ENCODE assay signal across 19 cellular contexts in genomic region chr12:27018071-27018470, GRCh38. TPM values are rescaled to one million over a fixed set of nuclear protein-coding genes. Genes with fewer than 3 reads are reported as not detected.
DNase-seq lines count a peak whose midpoint lies in the region; ATAC-seq and TF ChIP-seq lines count a peak whose summit lies in the region.
"Had no signal": no experiment of that assay in that cellular context is flagged by ENCODE, and none has a peak within 500 bp of the region (broad histone marks: within the 10 kb centered on the region; RNA-seq: fewer than 3 reads in every experiment).

No MANE protein-coding gene starts in this region.

- H2BK120ac ChIP-seq in IMR-90 (ENCODE audit: low read depth, low read length), result no peak overlapping the region

- TF ChIP-seq CTCF in IMR-90 (conservative IDR thresholded peaks at IDR 0.05; ENCODE audit: low read depth, low read length) (no peak), esophagus squamous epithelium (IDR thresholded peaks at IDR 0.05) (no peak), OCI-LY7 (conservative IDR thresholded peaks at IDR 0.05; ENCODE audit: low read length) (no peak)

- H3K27me3 ChIP-seq in IMR-90 (ENCODE audit: control insufficient read depth, insufficient read depth, low read length) (no peaks in the 10 kb centered on the region), esophagus squamous epithelium (no peaks in the 10 kb centered on the region)
- H3K27me3 ChIP-seq: sigmoid colon, SJSA1, transverse colon had no signal

- H3K79me1 ChIP-seq in IMR-90 (ENCODE audit: low read depth in 1 of 2, low read length in 2 of 2), result peaks cover 0 to 12% of the 10 kb centered on the region in 2 experiments; a peak in 3 of 4 replicates

- no peak overlapping the region for H4K5ac ChIP-seq in IMR-90 (ENCODE audit: low read depth, low read length)

- H4K20me1 ChIP-seq in IMR-90 (ENCODE audit: insufficient read depth, low read length), result no peaks in the 10 kb centered on the region
- no peaks in the 10 kb centered on the region for H4K20me1 ChIP-seq in OCI-LY7 (ENCODE audit: insufficient read depth, low read length)

- H3K9me2 ChIP-seq in OCI-LY7 (ENCODE audit: insufficient read depth, low read length), result no peaks in the 10 kb centered on the region

- H3K56ac ChIP-seq in IMR-90 (ENCODE audit: extremely low read depth, insufficient read depth, low read length), result no peak overlapping the region

- intact Hi-C loops in IMR-90 (cut with micrococcal nuclease) (no loop called here), esophagus squamous epithelium (cut with DNase I) (no loop called here), OCI-LY7 (cut with micrococcal nuclease; ENCODE audit: unreplicated experiment) (loop anchor here (5.0 to 10.0 kb wide), 4 partner anchors 124 to 313 kb away; partner anchors contain the start of gene STK38L)

- H3K14ac ChIP-seq in IMR-90 (replicated peaks; ENCODE audit: low read depth, low read length), result no peak overlapping the region

- no peak overlapping the region for H3K4me3 ChIP-seq in IMR-90 (ENCODE audit: insufficient read depth, low read depth, low read length)
- no peak overlapping the region for H3K4me3 ChIP-seq in esophagus squamous epithelium
- H3K4me3 ChIP-seq in OCI-LY7 (ENCODE audit: low read depth, low read length, poor library complexity, severe bottlenecking), result no peak overlapping the region
- H3K4me3 ChIP-seq: coronary artery, lung, sigmoid colon, SJSA1, transverse colon had no signal

- H2BK5ac ChIP-seq in IMR-90 (ENCODE audit: low read depth, low read length, poor library complexity, severe bottlenecking), result no peak overlapping the region

- no peak for TF ChIP-seq RAD21 in IMR-90 (IDR thresholded peaks at IDR 0.05; ENCODE audit: low read length)

- no peak overlapping the region for H2BK20ac ChIP-seq in IMR-90 (ENCODE audit: low read depth, low read length)

- POLR2A ChIA-PET in IMR-90 (lab: Charles Lee; ENCODE audit: unreplicated experiment) (no interaction called here), OCI-LY7 (lab: Charles Lee) (no interaction called here)

- no peak for DNase-seq in IMR-90
- peak; percentile 93 for DNase-seq in NCI-H82 treated with DMSO at 0.1 percent for 48 hours (lab: John Stamatoyannopoulos, UW; ENCODE audit: unreplicated experiment)
- DNase-seq in esophagus squamous epithelium (lab: John Stamatoyannopoulos, UW), result no peak
- no peak for DNase-seq in OCI-LY7 (ENCODE audit: low spot score)
- no peak for DNase-seq in NCI-H187 (lab: John Stamatoyannopoulos, UW)
- DNase-seq: activated gamma-delta T cell treated with Interleukin-2 at 50 U/mL for 16 hours; activated T-cell treated with anti-CD3 and anti-CD28 coated beads, Interleukin-2, amount 50 U/mL, for 1 hour; endodermal cell; kidney glomerular epithelial cell; NCI-H146; posterior cingulate gyrus; sigmoid colon; stimulated activated CD4-positive, alpha-beta T cell treated with anti-CD3 and anti-CD28 coated beads, Interleukin-15, amount 100 ng/mL, for 24 hours; transverse colon had no signal

- H2AK9ac ChIP-seq in IMR-90 (replicated peaks; ENCODE audit: low read depth, low read length, poor library complexity), result no peak overlapping the region

- no TSS peak for BruUV-seq in IMR-90 (replicated peaks; lab: Mats Ljungman, UMichigan)
- BruUV-seq in OCI-LY7 (replicated peaks; lab: Mats Ljungman, UMichigan), result no TSS peak

- H4K91ac ChIP-seq in IMR-90 (ENCODE audit: insufficient read depth, low read depth, low read length), result no peak overlapping the region

- no peak overlapping the region for H2AFZ ChIP-seq in IMR-90 (replicated peaks; ENCODE audit: low read length, poor library complexity)
- H2AFZ ChIP-seq in OCI-LY7 (ENCODE audit: low read length), result no peak overlapping the region

- no peak for TF ChIP-seq POLR2A in IMR-90 (IDR thresholded peaks at IDR 0.05; ENCODE audit: low read depth, low read length)
- TF ChIP-seq POLR2A in esophagus squamous epithelium (IDR thresholded peaks at IDR 0.05), result no peak

- H3K18ac ChIP-seq in IMR-90 (ENCODE audit: low read depth, low read length), result no peak overlapping the region

- H2BK15ac ChIP-seq in IMR-90 (ENCODE audit: low read depth, low read length), result no peak overlapping the region

- no peak overlapping the region for H2AK5ac ChIP-seq in IMR-90 (ENCODE audit: low read depth, low read length)

- H3K9me1 ChIP-seq in IMR-90 (ENCODE audit: insufficient read depth, low read length), result no peaks in the 10 kb centered on the region

- CTCF ChIA-PET in IMR-90 (lab: Yijun Ruan, JAX) (no interaction called here), OCI-LY7 (lab: Charles Lee; ENCODE audit: unreplicated experiment) (no interaction called here)

- H3K9ac ChIP-seq in IMR-90 (ENCODE audit: low read depth, low read length), result no peak overlapping the region

- no peak overlapping the region for H3K4ac ChIP-seq in IMR-90 (ENCODE audit: low read depth, low read length)

- no peak overlapping the region for H3K23ac ChIP-seq in IMR-90 (ENCODE audit: low read depth, low read length)

- H3K4me2 ChIP-seq in IMR-90 (ENCODE audit: low read depth, low read length), result no peak overlapping the region
- no peak overlapping the region for H3K4me2 ChIP-seq in OCI-LY7 (ENCODE audit: low read length)

- H3K27ac ChIP-seq in IMR-90 (ENCODE audit: insufficient read depth, low read length) (no peak overlapping the region), KOPT-K1 (ENCODE audit: low read depth, low read length, poor library complexity, severe bottlenecking) (peak overlapping the region; percentile 99), esophagus squamous epithelium (peak overlapping the region in 3 of 4 donors; percentile 45 to 77 (median 47)), OCI-LY7 (ENCODE audit: low read depth, low read length, poor library complexity, severe bottlenecking) (no peak overlapping the region)
- H3K27ac ChIP-seq: coronary artery, sigmoid colon, SJSA1, transverse colon had no signal

- no peaks in the 10 kb centered on the region for H3K36me3 ChIP-seq in IMR-90 (ENCODE audit: control insufficient read depth, insufficient read depth, low read length)
- H3K36me3 ChIP-seq in KOPT-K1 (ENCODE audit: insufficient read depth, low read length), result no peaks in the 10 kb centered on the region
- H3K36me3 ChIP-seq in esophagus squamous epithelium, result no peaks in the 10 kb centered on the region
- no peaks in the 10 kb centered on the region for H3K36me3 ChIP-seq in OCI-LY7 (ENCODE audit: insufficient read depth, low read length)
- H3K36me3 ChIP-seq: sigmoid colon, transverse colon had no signal

- ATAC-seq in IMR-90 (ENCODE audit: low read depth), result no peak
- ATAC-seq in GM21447 (IDR thresholded peaks at IDR 0.05; ENCODE audit: unreplicated experiment), result no peak

- no CpG with 5 or more reads among the region's 1 CpG for WGBS in IMR-90 (ENCODE audit: extremely low coverage in 2 of 2, insufficient read length in 1 of 2), 2 experiments
- WGBS in esophagus squamous epithelium, 2 donors, result 15 to 23% methylated on average over 1 of the region's 1 CpG

- H3K4me1 ChIP-seq in IMR-90 (ENCODE audit: control insufficient read depth, insufficient read depth, low read length) (no peaks in the 10 kb centered on the region), esophagus squamous epithelium (peaks cover 12 to 66% (median 15%) of the 10 kb centered on the region in 3 donors), OCI-LY7 (ENCODE audit: insufficient read depth, low read length, poor library complexity, severe bottlenecking) (peaks cover 23% of the 10 kb centered on the region)

- H3K9me3 ChIP-seq in IMR-90 (ENCODE audit: control insufficient read depth, insufficient read depth, low read length), result no peaks in the 10 kb centered on the region
- no peaks in the 10 kb centered on the region for H3K9me3 ChIP-seq in KOPT-K1 (ENCODE audit: insufficient read depth, low read length, poor library complexity, severe bottlenecking)
- no peaks in the 10 kb centered on the region for H3K9me3 ChIP-seq in esophagus squamous epithelium
- H3K9me3 ChIP-seq in OCI-LY7 (ENCODE audit: low read length), result no peaks in the 10 kb centered on the region
- H3K9me3 ChIP-seq: sigmoid colon, SJSA1, transverse colon had no signal

- in situ Hi-C loops in IMR-90 (cut with MboI; ENCODE audit: low sequenced_read_pairs), result loop anchor here (5.0 kb wide), 1 partner anchor 284 kb away; no protein-coding TSS in a partner anchor

- dilution Hi-C loops in IMR-90 (cut with HindIII; ENCODE audit: low sequenced_read_pairs, unreplicated experiment), result no loop called here

- H3K79me2 ChIP-seq in OCI-LY7 (ENCODE audit: insufficient read depth, low read depth, low read length), result peaks cover 12% of the 10 kb centered on the region; the same call in 1 of the 2 replicates

- no peak overlapping the region for H4K8ac ChIP-seq in IMR-90 (ENCODE audit: low read depth in 2 of 2, low read length in 2 of 2)

TF ChIP-seq in IMR-90, 13 proteins besides CTCF, POLR2A, EP300 and RAD21 (continues in another document):
- TF ChIP-seq RCOR1 (IDR thresholded peaks at IDR 0.05; ENCODE audit: insufficient replicate concordance, low read length), result no peak
- no peak for TF ChIP-seq USF2 (IDR thresholded peaks at IDR 0.05; ENCODE audit: low read depth, low read length)
- TF ChIP-seq NFE2L2 (IDR thresholded peaks at IDR 0.05; ENCODE audit: low read depth, low read length), result no peak

RNA-seq across cellular contexts. Expression of gene TM7SF3, which starts 3.9 kb away (rescaled TPM):
- total RNA-seq in IMR-90 (2012; rRNA removed), result 45.3 and 46.6 TPM in 2 replicates
- 27.0 and 35.3 TPM in 2 replicates for polyA plus RNA-seq in IMR-90 (2012; rRNA removed)
- 13.3 and 16.9 TPM in 2 replicates for polyA plus RNA-seq in IMR-90 (2012; cell fraction: cytosol; rRNA removed)
- polyA plus RNA-seq in IMR-90 (2012; cell fraction: nucleus; rRNA removed; ENCODE audit: low replicate concordance), result 10.7 and 39.2 TPM in 2 replicates
- total RNA-seq in esophagus squamous epithelium, result 100 to 1,000 TPM in 1 of 4 donors, 10 to 100 TPM in 3; 58.2 to 122 (median 78.3) TPM
- 38.2 and 48.3 TPM in 2 replicates for total RNA-seq in OCI-LY7 (2014; rRNA removed; shearing (Covaris generic))
- 47.1 and 50.2 TPM in 2 replicates for total RNA-seq in OCI-LY7 (2022)

RNA-seq across cellular contexts. Expression of gene MED21, which starts 4.3 kb away (rescaled TPM):
- total RNA-seq in IMR-90 (2012; rRNA removed) (61.1 and 105 TPM in 2 replicates), esophagus squamous epithelium (10 to 100 TPM; 38.0 to 65.0 (median 55.1) TPM), OCI-LY7 (2022) (40.3 and 42.9 TPM in 2 replicates)
- polyA plus RNA-seq in IMR-90 (2012; rRNA removed), result 13.8 and 17.0 TPM in 2 replicates
- polyA plus RNA-seq in IMR-90 (2012; cell fraction: cytosol; rRNA removed), result 6.8 and 10.2 TPM in 2 replicates
- polyA plus RNA-seq in IMR-90 (2012; cell fraction: nucleus; rRNA removed; ENCODE audit: low replicate concordance), result 2.6 and 14.5 TPM in 2 replicates
- total RNA-seq in OCI-LY7 (2014; rRNA removed; shearing (Covaris generic)), result 34.1 and 39.5 TPM in 2 replicates

Comparison
In these comparisons a context has a peak if more than half of its experiments do, and no peak if none do; other contexts are left out.
1. H3K27ac ChIP-seq: peak in KOPT-K1 (single experiment) and esophagus squamous epithelium (3 of 4); none in IMR-90 (single experiment) and OCI-LY7 (single experiment).